ENCODE assay signal across 8 cellular contexts in genomic region chr17:77476920-77477805, GRCh38.
DNase-seq lines count a peak whose midpoint lies in the region; ATAC-seq, FAIRE-seq and TF ChIP-seq lines count a peak whose summit lies in the region.

No MANE protein-coding gene starts in this region.

- H3K27ac ChIP-seq in A673 (ENCODE audit: low read depth, low read length, poor library complexity, severe bottlenecking) (peak overlapping the region; percentile 58), skin epidermis (peak overlapping the region in 18 of 21 experiments; percentile 3 to 72 (median 44)), small intestine (ENCODE audit: low read depth in 1 of 2, low read length in 1 of 2) (peak overlapping the region in 1 of 2 donors; percentile 43)

- ATAC-seq in HG03135 (IDR thresholded peaks at IDR 0.05; ENCODE audit: unreplicated experiment): no peak

- H3K4me1 ChIP-seq in A673 (ENCODE audit: insufficient read depth, low read length, poor library complexity, severe bottlenecking) (peaks cover 85% of the 10 kb centered on the region), iPS-15b (ENCODE audit: control insufficient read depth, insufficient read depth, low read length) (peaks cover 29% of the 10 kb centered on the region), small intestine (ENCODE audit: control insufficient read depth in 2 of 2, insufficient read depth in 1 of 2, low read depth in 1 of 2, low read length in 1 of 2) (peaks cover 0 to 15% of the 10 kb centered on the region in 2 donors)

- H3K27me3 ChIP-seq in A673 (replicated peaks; ENCODE audit: insufficient read depth, low read depth, low read length, poor library complexity) (no peaks in the 10 kb centered on the region), iPS-15b (ENCODE audit: control insufficient read depth, insufficient read depth, low read length) (no peaks in the 10 kb centered on the region), small intestine (ENCODE audit: control insufficient read depth in 2 of 2, insufficient read depth in 2 of 2, low read length in 2 of 2) (no peaks in the 10 kb centered on the region)

- H3K27ac Mint-ChIP-seq in IgD-negative memory B cell: peak overlapping the region; percentile 32 to 89 (median 46)

- no peaks in the 10 kb centered on the region for H3K27me3 Mint-ChIP-seq in IgD-negative memory B cell

- H3K9me3 ChIP-seq in A673 (ENCODE audit: low read depth, low read length, poor library complexity, severe bottlenecking) (no peaks in the 10 kb centered on the region), iPS-15b (ENCODE audit: control insufficient read depth, insufficient read depth, low read length) (no peaks in the 10 kb centered on the region), small intestine (ENCODE audit: control insufficient read depth, low read depth) (no peaks in the 10 kb centered on the region)

- no peak for FAIRE-seq in small intestine (lab: Jason Lieb, UNC)

- WGBS in small intestine, 3 donors: 46 to 75% (median 67%) methylated on average over 22 of the region's 22 CpGs

- peak overlapping the region; percentile 3 for H3K9ac ChIP-seq in iPS-15b (ENCODE audit: low read depth, low read length)

- intact Hi-C loops in A673 (cut with micrococcal nuclease; ENCODE audit: unreplicated experiment): no loop called here

- no peaks in the 10 kb centered on the region for H3K9me3 Mint-ChIP-seq in IgD-negative memory B cell

- H3K4me3 Mint-ChIP-seq in IgD-negative memory B cell: peak overlapping the region in 1 of 4 donors; percentile 77

- peaks cover 41 to 54% (median 45%) of the 10 kb centered on the region in 3 donors for H3K4me1 Mint-ChIP-seq in IgD-negative memory B cell

- no TSS peak for BruUV-seq in A673 (replicated peaks; lab: Mats Ljungman, UMichigan)

- TF ChIP-seq CTCF in A673 (conservative IDR thresholded peaks at IDR 0.05; ENCODE audit: low read depth, low read length): no peak

- POLR2A ChIA-PET in A673 (lab: Charles Lee; ENCODE audit: low non-redundant PET): interaction anchor here (0.6 kb wide), 1 partner anchor 487 kb away, joined by 3 read pairs; no protein-coding TSS in a partner anchor

- CTCF ChIA-PET in A673 (lab: Charles Lee): no interaction called here

- H3K36me3 ChIP-seq in A673 (ENCODE audit: insufficient read depth, low read length, poor library complexity, severe bottlenecking) (peaks cover 3% of the 10 kb centered on the region), iPS-15b (ENCODE audit: control insufficient read depth, insufficient read depth, low read length) (peaks cover 6% of the 10 kb centered on the region), small intestine (ENCODE audit: control insufficient read depth in 2 of 2, insufficient read depth in 2 of 2, low read length in 2 of 2) (peaks cover under 1 to 5% of the 10 kb centered on the region in 2 donors)

- peaks cover 4% of the 10 kb centered on the region for H3K36me3 Mint-ChIP-seq in IgD-negative memory B cell

- peak; percentile 43 for DNase-seq in A673 (ENCODE audit: low spot score)
- DNase-seq in anterior cingulate cortex (lab: John Stamatoyannopoulos, UW): peak in 35 of 58 donors; percentile 6 to 76 (median 33)
- DNase-seq in HuH-7 (ENCODE audit: low spot score): no peak
- no peak for DNase-seq in small intestine

- H3K4me3 ChIP-seq in A673 (ENCODE audit: low read depth, low read length, poor library complexity, severe bottlenecking): no peak overlapping the region
- H3K4me3 ChIP-seq in iPS-15b (ENCODE audit: low read depth, low read length): no peak overlapping the region
- no peak overlapping the region for H3K4me3 ChIP-seq in skin epidermis
- H3K4me3 ChIP-seq in small intestine (ENCODE audit: low read depth in 1 of 2, low read length in 2 of 2): no peak overlapping the region

Comparison
In these comparisons a context has a peak if more than half of its experiments do, and no peak if none do; other contexts are left out.
1. DNase-seq: peak in A673 (single experiment) and anterior cingulate cortex (35 of 58); none in HuH-7 (single experiment) and small intestine (single experiment).